Comparison of ENCODE assay signal across 19 cellular contexts in the genomic region with DNA sequence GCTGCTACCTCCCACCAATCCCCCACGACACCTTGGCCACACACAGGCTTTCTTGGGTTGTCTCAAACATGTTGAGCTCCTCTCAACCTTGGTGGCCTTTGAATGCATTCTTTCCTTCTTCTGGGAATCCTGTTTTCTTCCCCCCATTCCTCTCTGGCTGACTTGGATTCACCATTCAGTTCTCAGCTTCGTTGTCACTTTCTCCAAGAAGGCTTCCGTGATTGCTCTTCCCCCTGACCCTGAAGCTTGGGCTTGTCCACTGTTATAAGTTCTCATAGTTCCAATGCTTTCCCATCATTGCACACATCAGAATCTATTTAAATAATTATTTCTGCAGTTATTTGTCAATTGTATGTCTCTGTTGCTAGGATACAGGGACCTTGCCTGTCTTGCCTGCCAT.
DNase-seq lines count a peak whose midpoint lies in the region; ATAC-seq, FAIRE-seq and TF ChIP-seq lines count a peak whose summit lies in the region.
"Had no signal": no experiment of that assay in that cellular context is flagged by ENCODE, and none has a peak within 500 bp of the region (broad histone marks: within the 10 kb centered on the region; RNA-seq: fewer than 3 reads in every experiment).

No MANE protein-coding gene starts in this region.

- no peak for DNase-seq in stimulated activated naive CD8-positive, alpha-beta T cell treated with anti-CD3 and anti-CD28 coated beads, Interleukin-15, Interleukin-2, amounts not matched to agents 100 U/mL and 50 U/mL, for 24 hours
- DNase-seq in Karpas-422 (no peak), K562 (ENCODE audit: extremely low read depth in 1 of 4, low spot score in 3 of 4) (no peak), NCI-H187 treated with DMSO at 0.1 percent for 48 hours (lab: John Stamatoyannopoulos, UW) (no peak), DMS79 (lab: John Stamatoyannopoulos, UW) (no peak), SW 1271 (lab: John Stamatoyannopoulos, UW) (no peak)
- DNase-seq: 8988T; C1 segment of cervical spinal cord; CD4-positive, CD25-positive, alpha-beta regulatory T cell; CD8-positive, alpha-beta memory T cell; COR-L47; DMS 273 treated with DMSO at 0.1 percent for 48 hours; GF-D8 had no signal

- no peak overlapping the region for H3K4me3 Mint-ChIP-seq in stimulated activated naive CD8-positive, alpha-beta T cell treated with anti-CD3 and anti-CD28 coated beads, Interleukin-15, Interleukin-2, amounts not matched to agents 100 ng/mL and 50 ng/mL, for 24 hours
- H3K4me3 Mint-ChIP-seq: CD8-positive, alpha-beta memory T cell; GM23338 had no signal

- no peak for TF ChIP-seq EP300 in K562 (IDR thresholded peaks at IDR 0.05; ENCODE audit: low read length)

- H3K9me1 ChIP-seq in K562 (ENCODE audit: control insufficient read depth, insufficient read depth, low read length), result peaks cover 4% of the 10 kb centered on the region

- in situ Hi-C loops in K562 (cut with MboI), result no loop called here

- POLR2A ChIA-PET in K562 (lab: Yijun Ruan, JAX), result interaction anchor here (1.1 to 1.3 kb wide), 3 partner anchors 12 to 46 kb away, joined by 3 to 6 read pairs (median 4); no protein-coding TSS in a partner anchor

- H3K27me3 Mint-ChIP-seq in stimulated activated naive CD8-positive, alpha-beta T cell treated with anti-CD3 and anti-CD28 coated beads, Interleukin-15, Interleukin-2, amounts not matched to agents 100 ng/mL and 50 ng/mL, for 24 hours, result no peaks in the 10 kb centered on the region

- TF ChIP-seq RAD21 in K562 (CRISPR knock-in tag; conservative IDR thresholded peaks at IDR 0.05 in 1 of 2, IDR thresholded peaks at IDR 0.05 in 1 of 2), result no peak

- 79% methylated on average over 3 of the region's 3 CpGs for WGBS in K562 (ENCODE audit: insufficient coverage, low coverage, missing lambda C conversion rate)

- no peak for TF ChIP-seq POLR2A in K562 (conservative IDR thresholded peaks at IDR 0.05)

- H3K9me3 Mint-ChIP-seq in stimulated activated naive CD8-positive, alpha-beta T cell treated with anti-CD3 and anti-CD28 coated beads, Interleukin-15, Interleukin-2, amounts not matched to agents 100 ng/mL and 50 ng/mL, for 24 hours, result no peaks in the 10 kb centered on the region
- H3K9me3 Mint-ChIP-seq: CD8-positive, alpha-beta memory T cell; IgD-negative memory B cell had no signal

- H3K4me3 ChIP-seq in Karpas-422 (ENCODE audit: low read length), result no peak overlapping the region
- no peak overlapping the region for H3K4me3 ChIP-seq in K562
- H3K4me3 ChIP-seq: GM23338 had no signal

- peak overlapping the region; percentile 5 for H3K27ac Mint-ChIP-seq in stimulated activated naive CD8-positive, alpha-beta T cell treated with anti-CD3 and anti-CD28 coated beads, Interleukin-15, Interleukin-2, amounts not matched to agents 100 ng/mL and 50 ng/mL, for 24 hours
- H3K27ac Mint-ChIP-seq: CD4-positive, CD25-positive, alpha-beta regulatory T cell; CD8-positive, alpha-beta memory T cell; GM23338; IgD-negative memory B cell had no signal

- TF ChIP-seq CTCF in K562 (IDR thresholded peaks at IDR 0.05 in 2 of 3, conservative IDR thresholded peaks at IDR 0.05 in 1 of 3; ENCODE audit: insufficient read depth in 2 of 3, low read depth in 1 of 3, low read length in 3 of 3), result no peak

- H3K27ac ChIP-seq in Karpas-422 (ENCODE audit: low read length) (no peak overlapping the region), K562 (ENCODE audit: extremely low read depth, low read depth, low read length) (no peak overlapping the region)

- BruUV-seq in K562 (replicated peaks; lab: Mats Ljungman, UMichigan), result no TSS peak

- no peaks in the 10 kb centered on the region for H3K9me2 ChIP-seq in Karpas-422 (replicated peaks; ENCODE audit: insufficient read depth, low read length)

- H2AFZ ChIP-seq in Karpas-422 (ENCODE audit: low read length) (no peak overlapping the region), K562 (ENCODE audit: low read depth, low read length) (no peak overlapping the region)
- H2AFZ ChIP-seq: GM23338 had no signal

- H3K4me1 ChIP-seq in Karpas-422 (ENCODE audit: low read length) (peaks cover 40% of the 10 kb centered on the region), K562 (replicated peaks in 1 of 2; ENCODE audit: control insufficient read depth in 2 of 2, insufficient read depth in 2 of 2, low read length in 2 of 2) (peaks cover 36 to 55% of the 10 kb centered on the region in 2 experiments)

- H3K9ac ChIP-seq in Karpas-422 (ENCODE audit: low read length), result no peak overlapping the region
- no peak overlapping the region for H3K9ac ChIP-seq in K562 (ENCODE audit: insufficient read depth in 1 of 2, low read depth in 2 of 2, low read length in 2 of 2)

- H3K27me3 ChIP-seq in Karpas-422 (ENCODE audit: low read length), result no peaks in the 10 kb centered on the region
- H3K27me3 ChIP-seq in K562 (ENCODE audit: control insufficient read depth in 2 of 2, insufficient read depth in 2 of 2, low read length in 2 of 2), result no peaks in the 10 kb centered on the region

- intact Hi-C loops in K562 (cut with micrococcal nuclease), result no loop called here

- H3K79me2 ChIP-seq in Karpas-422 (ENCODE audit: low read length) (no peaks in the 10 kb centered on the region), K562 (ENCODE audit: control insufficient read depth, insufficient read depth, low read length) (no peaks in the 10 kb centered on the region)

- H3K4me1 Mint-ChIP-seq in stimulated activated naive CD8-positive, alpha-beta T cell treated with anti-CD3 and anti-CD28 coated beads, Interleukin-15, Interleukin-2, amounts not matched to agents 100 ng/mL and 50 ng/mL, for 24 hours (ENCODE audit: low read depth), result peaks cover 24% of the 10 kb centered on the region

- CTCF ChIA-PET in K562 (lab: Yijun Ruan, JAX; ENCODE audit: low intra/inter-chr PET ratio), result no interaction called here

- H3K4me2 ChIP-seq in Karpas-422 (ENCODE audit: low read depth, low read length, poor library complexity, severe bottlenecking) (peak overlapping the region; percentile 2), K562 (ENCODE audit: insufficient read depth, low read length) (no peak overlapping the region)
- H3K4me2 ChIP-seq: GM23338 had no signal

- H3K36me3 Mint-ChIP-seq in stimulated activated naive CD8-positive, alpha-beta T cell treated with anti-CD3 and anti-CD28 coated beads, Interleukin-15, Interleukin-2, amounts not matched to agents 100 ng/mL and 50 ng/mL, for 24 hours (ENCODE audit: low read depth), result no peaks in the 10 kb centered on the region
- H3K36me3 Mint-ChIP-seq: CD4-positive, CD25-positive, alpha-beta regulatory T cell; CD8-positive, alpha-beta memory T cell; IgD-negative memory B cell had no signal

- H3K36me3 ChIP-seq in Karpas-422 (ENCODE audit: insufficient read depth, low read length), result no peaks in the 10 kb centered on the region
- H3K36me3 ChIP-seq in K562 (ENCODE audit: control insufficient read depth, insufficient read depth, low read length), result no peaks in the 10 kb centered on the region; the same call in 2 of the 3 replicates

- no peak for ATAC-seq in stimulated activated naive CD8-positive, alpha-beta T cell treated with anti-CD3 and anti-CD28 coated beads, Interleukin-15, Interleukin-2, amounts not matched to agents 100 U/mL and 50 U/mL, for 24 hours
- ATAC-seq in K562, result no peak
- ATAC-seq: GM23338, HCT116, HepG2 had no signal

- no peak for FAIRE-seq in K562 (lab: Jason Lieb, UNC)
- FAIRE-seq: H54, HepG2 had no signal

- H4K20me1 ChIP-seq in Karpas-422 (ENCODE audit: insufficient read depth, low read depth, low read length), result no peaks in the 10 kb centered on the region
- no peaks in the 10 kb centered on the region for H4K20me1 ChIP-seq in K562 (replicated peaks; ENCODE audit: control insufficient read depth, insufficient read depth, low read length)

- H3K9me3 ChIP-seq in Karpas-422 (ENCODE audit: low read length) (no peaks in the 10 kb centered on the region; the same call in 1 of the 2 replicates), K562 (replicated peaks; ENCODE audit: control insufficient read depth, insufficient read depth, low read depth, low read length) (peaks cover 5% of the 10 kb centered on the region; the same call in 1 of the 2 replicates)

TF ChIP-seq in K562, 482 proteins besides CTCF, POLR2A, EP300 and RAD21:
- TF ChIP-seq BRD4 (IDR thresholded peaks at IDR 0.05), result no peak
- peak; percentile 92 for TF ChIP-seq ZFP36 (IDR thresholded peaks at IDR 0.05; ENCODE audit: low read depth, low read length, partially characterized antibody)
- TF ChIP-seq RFX1 (IDR thresholded peaks at IDR 0.05), result peak; percentile 67
